Comparison of ENCODE assay signal across 13 cellular contexts in the genomic region with DNA sequence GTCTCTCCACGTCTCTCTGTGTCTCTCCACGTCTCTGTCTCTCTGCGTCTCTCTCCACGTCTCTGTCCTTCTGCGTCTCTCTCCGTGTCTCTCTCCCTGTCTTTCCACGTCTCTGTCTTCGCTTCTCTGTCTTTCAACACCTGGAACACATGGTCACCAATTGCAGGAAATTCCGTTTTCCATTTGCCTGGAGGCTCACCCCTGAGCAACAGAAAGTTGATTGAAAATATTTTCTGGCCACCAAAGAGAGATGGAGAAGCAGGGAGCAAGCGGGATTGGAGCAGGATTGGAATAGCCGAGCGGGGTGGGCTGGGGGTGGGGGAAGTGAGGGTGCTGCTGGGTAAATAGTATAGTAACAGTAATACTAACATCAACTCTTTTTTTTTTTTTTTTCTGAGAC. TPM values are rescaled to one million over a fixed set of nuclear protein-coding genes. Genes with fewer than 3 reads are reported as not detected.
A peak's percentile ranks its signal among the peaks of the same experiment; 100 is the strongest.
DNase-seq lines count a peak whose midpoint lies in the region; ATAC-seq and TF ChIP-seq lines count a peak whose summit lies in the region.
"Had no signal": no experiment of that assay in that cellular context is flagged by ENCODE, and none has a peak within 500 bp of the region (broad histone marks: within the 10 kb centered on the region; RNA-seq: fewer than 3 reads in every experiment).

No MANE protein-coding gene starts in this region.

- H3K27ac ChIP-seq in CD4-positive, alpha-beta T cell (ENCODE audit: low read depth, low read length): no peak overlapping the region
- H3K27ac ChIP-seq in hepatocyte (peak overlapping the region; percentile 93), skeletal muscle tissue (ENCODE audit: low read depth, low read length) (peak overlapping the region; percentile 68)
- H3K27ac ChIP-seq: VCaP had no signal

- CTCF ChIA-PET in CD4-positive, alpha-beta T cell (lab: Charles Lee): no interaction called here

- no peaks in the 10 kb centered on the region for H3K9me3 ChIP-seq in CD4-positive, alpha-beta T cell (ENCODE audit: control insufficient read depth, low read length)
- H3K9me3 ChIP-seq in hepatocyte (ENCODE audit: low read depth) (no peaks in the 10 kb centered on the region), skeletal muscle tissue (ENCODE audit: control insufficient read depth in 3 of 3, low read length in 3 of 3) (peaks cover 0 to 3% (median 0%) of the 10 kb centered on the region in 3 donors)

- peak overlapping the region; percentile 98 for H3K4me2 ChIP-seq in hepatocyte

- WGBS in hepatocyte (ENCODE audit: low lambda C conversion rate, missing lambda C conversion rate): 79% methylated on average over 12 of the region's 12 CpGs

- H3K9me3 Mint-ChIP-seq in CD4-positive, alpha-beta T cell: no peaks in the 10 kb centered on the region
- H3K9me3 Mint-ChIP-seq in activated T-helper 1 cell treated with anti-CD3 and anti-CD28 coated beads, Interleukin-12 subunit alpha, Interleukin-12 subunit beta, Interleukin-2, Interleukin-4 antibody, amounts not matched to agents 30 ng/mL and 10 ng/mL and 1 ng/mL, durations not matched to agents 14 hours and 24 hours and 36 hours: no peaks in the 10 kb centered on the region

- H3K79me2 ChIP-seq in hepatocyte: peaks cover 55% of the 10 kb centered on the region

- H3K4me3 Mint-ChIP-seq in CD4-positive, alpha-beta T cell: peak overlapping the region; percentile 6
- H3K4me3 Mint-ChIP-seq in activated T-helper 1 cell treated with anti-CD3 and anti-CD28 coated beads, Interleukin-12 subunit alpha, Interleukin-12 subunit beta, Interleukin-2, Interleukin-4 antibody, amounts not matched to agents 30 ng/mL and 10 ng/mL and 1 ng/mL, durations not matched to agents 14 hours and 24 hours and 36 hours: peak overlapping the region; percentile 55

- POLR2A ChIA-PET in CD4-positive, alpha-beta T cell (lab: Charles Lee): no interaction called here

- no peak overlapping the region for H2AFZ ChIP-seq in hepatocyte

- no peaks in the 10 kb centered on the region for H4K20me1 ChIP-seq in hepatocyte (ENCODE audit: insufficient read depth, poor library complexity, severe bottlenecking)

- H3K9me2 ChIP-seq in hepatocyte (replicated peaks; ENCODE audit: insufficient read depth): no peaks in the 10 kb centered on the region

- no peak overlapping the region for H3K27ac Mint-ChIP-seq in CD4-positive, alpha-beta T cell
- H3K27ac Mint-ChIP-seq in activated T-helper 1 cell treated with anti-CD3 and anti-CD28 coated beads, Interleukin-12 subunit alpha, Interleukin-12 subunit beta, Interleukin-2, Interleukin-4 antibody, amounts not matched to agents 30 ng/mL and 10 ng/mL and 1 ng/mL, durations not matched to agents 14 hours and 24 hours and 36 hours: no peak overlapping the region

- ATAC-seq in CD4-positive, alpha-beta T cell (ENCODE audit: poor library complexity): no peak

- no peaks in the 10 kb centered on the region for H3K36me3 Mint-ChIP-seq in CD4-positive, alpha-beta T cell (ENCODE audit: low read depth)
- H3K36me3 Mint-ChIP-seq in activated T-helper 1 cell treated with anti-CD3 and anti-CD28 coated beads, Interleukin-12 subunit alpha, Interleukin-12 subunit beta, Interleukin-2, Interleukin-4 antibody, amounts not matched to agents 30 ng/mL and 10 ng/mL and 1 ng/mL, durations not matched to agents 14 hours and 24 hours and 36 hours (ENCODE audit: low read depth): no peaks in the 10 kb centered on the region

- H3K27me3 ChIP-seq in CD4-positive, alpha-beta T cell (ENCODE audit: control insufficient read depth, insufficient read depth, low read length): peaks cover 11% of the 10 kb centered on the region
- H3K27me3 ChIP-seq in hepatocyte: no peaks in the 10 kb centered on the region
- no peaks in the 10 kb centered on the region for H3K27me3 ChIP-seq in skeletal muscle tissue (ENCODE audit: control insufficient read depth in 3 of 3, insufficient read depth in 3 of 3, low read length in 3 of 3)

- peak overlapping the region in 2 of 3 donors; percentile 61 to 71 for H3K9ac ChIP-seq in skeletal muscle tissue (ENCODE audit: low read depth in 1 of 3, low read length in 3 of 3)

- no peak for TF ChIP-seq CTCF in CD4-positive, alpha-beta T cell (IDR thresholded peaks at IDR 0.05)
- no peak for TF ChIP-seq CTCF in hepatocyte (IDR thresholded peaks at IDR 0.05; ENCODE audit: poor library complexity)

- H3K4me3 ChIP-seq in hepatocyte: no peak overlapping the region
- H3K4me3 ChIP-seq in skeletal muscle tissue (ENCODE audit: low read length in 3 of 3): peak overlapping the region; percentile 45 to 62 (median 45)

- peaks cover 8% of the 10 kb centered on the region for H3K4me1 Mint-ChIP-seq in CD4-positive, alpha-beta T cell (ENCODE audit: low read depth)
- H3K4me1 Mint-ChIP-seq in activated T-helper 1 cell treated with anti-CD3 and anti-CD28 coated beads, Interleukin-12 subunit alpha, Interleukin-12 subunit beta, Interleukin-2, Interleukin-4 antibody, amounts not matched to agents 30 ng/mL and 10 ng/mL and 1 ng/mL, durations not matched to agents 14 hours and 24 hours and 36 hours (ENCODE audit: low read depth): no peaks in the 10 kb centered on the region

- H3K27me3 Mint-ChIP-seq in CD4-positive, alpha-beta T cell: peaks cover 13% of the 10 kb centered on the region
- peaks cover 21% of the 10 kb centered on the region for H3K27me3 Mint-ChIP-seq in activated T-helper 1 cell treated with anti-CD3 and anti-CD28 coated beads, Interleukin-12 subunit alpha, Interleukin-12 subunit beta, Interleukin-2, Interleukin-4 antibody, amounts not matched to agents 30 ng/mL and 10 ng/mL and 1 ng/mL, durations not matched to agents 14 hours and 24 hours and 36 hours (ENCODE audit: insufficient read depth)

- intact Hi-C loops in CD4-positive, alpha-beta T cell (cut with DNase I, micrococcal nuclease): loop anchor here in 1 of 2 experiments (5.0 kb wide), 1 partner anchor 38 kb away; a partner anchor contains a TSS
- intact Hi-C loops in activated T-helper 1 cell treated with anti-CD3 and anti-CD28 coated beads, Interleukin-12 subunit alpha, Interleukin-12 subunit beta, Interleukin-2, Interleukin-4 antibody, amounts not matched to agents 30 ng/mL and 10 ng/mL and 1 ng/mL, durations not matched to agents 14 hours and 24 hours and 36 hours (cut with micrococcal nuclease): loop anchor here (2.0 to 5.0 kb wide), 3 partner anchors 38 to 187 kb away; a partner anchor contains a TSS

- DNase-seq in CD4-positive, alpha-beta T cell: no peak
- DNase-seq in activated T-helper 1 cell treated with anti-CD3 and anti-CD28 coated beads, Interleukin-12 subunit alpha, Interleukin-12 subunit beta, Interleukin-2, Interleukin-4 antibody, amounts not matched to agents 30 ng/mL and 10 ng/mL and 1 ng/mL, durations not matched to agents 14 hours and 24 hours and 36 hours (ENCODE audit: low spot score): no peak
- DNase-seq in hepatocyte (ENCODE audit: low spot score) (no peak), NCI-H774 (lab: John Stamatoyannopoulos, UW) (no peak), hypothalamus (lab: John Stamatoyannopoulos, UW) (no peak), kidney tubule cell (ENCODE audit: low spot score) (no peak)
- DNase-seq in activated effector memory CD4-positive, alpha-beta T cell treated with Interleukin-2 at 50 U/mL for 16 hours: no peak
- DNase-seq: DND-41; mesendoderm; NCI-H1105 treated with DMSO at 0.1 percent for 48 hours; stimulated activated CD4-positive, alpha-beta T cell treated with anti-CD3 and anti-CD28 coated beads, Interleukin-4, amount 100 ng/mL, for 4 hours had no signal

- no peaks in the 10 kb centered on the region for H3K36me3 ChIP-seq in hepatocyte (replicated peaks; ENCODE audit: insufficient read depth, low read depth)
- peaks cover 18 to 24% (median 20%) of the 10 kb centered on the region in 3 donors for H3K36me3 ChIP-seq in skeletal muscle tissue (ENCODE audit: control insufficient read depth in 3 of 3, insufficient read depth in 3 of 3, low read length in 3 of 3)

- H3K4me1 ChIP-seq in hepatocyte (ENCODE audit: insufficient read depth): peaks cover 25% of the 10 kb centered on the region
- peaks cover 24 to 37% (median 34%) of the 10 kb centered on the region in 3 donors for H3K4me1 ChIP-seq in skeletal muscle tissue (ENCODE audit: control insufficient read depth in 3 of 3, insufficient read depth in 3 of 3, low read length in 3 of 3)

RNA-seq across cellular contexts. Expression of a gene that starts 1.7 kb away (rescaled TPM):
- total RNA-seq in CD4-positive, alpha-beta T cell: not detected
- total RNA-seq in activated T-helper 1 cell treated with anti-CD3 and anti-CD28 coated beads, Interleukin-12 subunit alpha, Interleukin-12 subunit beta, Interleukin-2, Interleukin-4 antibody, amounts not matched to agents 30 ng/mL and 10 ng/mL and 1 ng/mL, durations not matched to agents 14 hours and 24 hours and 36 hours: 2.7 and 3.9 TPM in 2 replicates
- total RNA-seq in hepatocyte: 58.3 and 60.3 TPM in 2 replicates
- polyA plus RNA-seq in hepatocyte: 35.2 and 39.6 TPM in 2 replicates
- 53.2 TPM for total RNA-seq in skeletal muscle tissue

RNA-seq across cellular contexts. Expression of a gene that starts 40.1 kb away (rescaled TPM):
- total RNA-seq in CD4-positive, alpha-beta T cell: 1 to 10 TPM in 1 of 2 experiments, under 1 TPM in 1; 0.59 to 1.5 TPM
- total RNA-seq in activated T-helper 1 cell treated with anti-CD3 and anti-CD28 coated beads, Interleukin-12 subunit alpha, Interleukin-12 subunit beta, Interleukin-2, Interleukin-4 antibody, amounts not matched to agents 30 ng/mL and 10 ng/mL and 1 ng/mL, durations not matched to agents 14 hours and 24 hours and 36 hours: 30.3 and 30.4 TPM in 2 replicates
- 9.0 and 11.5 TPM in 2 replicates for total RNA-seq in hepatocyte
- polyA plus RNA-seq in hepatocyte: 5.2 and 8.8 TPM in 2 replicates
- 12.0 TPM for total RNA-seq in skeletal muscle tissue

RNA-seq across cellular contexts. Expression of a gene that starts 43.7 kb away (rescaled TPM):
- not detected for total RNA-seq in CD4-positive, alpha-beta T cell
- not detected in 2 replicates for total RNA-seq in activated T-helper 1 cell treated with anti-CD3 and anti-CD28 coated beads, Interleukin-12 subunit alpha, Interleukin-12 subunit beta, Interleukin-2, Interleukin-4 antibody, amounts not matched to agents 30 ng/mL and 10 ng/mL and 1 ng/mL, durations not matched to agents 14 hours and 24 hours and 36 hours
- total RNA-seq in hepatocyte (24.9 and 25.5 TPM in 2 replicates), skeletal muscle tissue (3.1 TPM)
- polyA plus RNA-seq in hepatocyte: 14.4 and 20.8 TPM in 2 replicates

Comparison
In these comparisons a context has a peak if more than half of its experiments do, and no peak if none do; other contexts are left out.
1. RNA of a gene that starts 1.7 kb away (total RNA-seq): 58.3 to 60.3 TPM in hepatocyte and 53.2 TPM in skeletal muscle tissue (single experiment); 2.7 to 3.9 TPM in activated T-helper 1 cell treated with anti-CD3 and anti-CD28 coated beads, Interleukin-12 subunit alpha, Interleukin-12 subunit beta, Interleukin-2, Interleukin-4 antibody, amounts not matched to agents 30 ng/mL and 10 ng/mL and 1 ng/mL, durations not matched to agents 14 hours and 24 hours and 36 hours and not detected in CD4-positive, alpha-beta T cell; every median in the first group is over 10 times any median in the second.